Comparison of ENCODE assay signal across 27 cellular contexts in genomic region chr2:157067562-157067961, GRCh38.
"Had no signal": no experiment of that assay in that cellular context is flagged by ENCODE, and none has a peak within 500 bp of the region (broad histone marks: within the 10 kb centered on the region; RNA-seq: fewer than 3 reads in every experiment).

No MANE protein-coding gene starts in this region.

- H3K4me1 ChIP-seq: left lung, lower lobe of right lung, neural progenitor cell, right atrium auricular region, right lobe of liver, stomach, testis, thyroid gland, transverse colon, upper lobe of left lung, vagina had no signal

- H3K36me3 ChIP-seq: left lung, lower lobe of right lung, neural progenitor cell, neutrophil, ovary, right atrium auricular region, right lobe of liver, stomach, thyroid gland, transverse colon, upper lobe of left lung, vagina had no signal

- H3K4me3 ChIP-seq: left lung, lower lobe of right lung, neural progenitor cell, ovary, right atrium auricular region, right lobe of liver, smooth muscle cell, stomach, testis, thyroid gland, transverse colon, upper lobe of left lung, vagina had no signal

- H2AFZ ChIP-seq: neural progenitor cell had no signal

- DNase-seq: kidney; left colon; left lung; lower lobe of right lung; mammary epithelial cell; mesenchymal stem cell; naive B cell; natural killer cell; nephron progenitor cell; occipital lobe; ovary; right lobe of liver; stimulated activated CD4-positive, alpha-beta T cell treated with anti-CD3 and anti-CD28 coated beads, Interleukin-1b, Interleukin-23, amount 100 ng/mL, for 48 hours; stimulated activated CD4-positive, alpha-beta T cell treated with anti-CD3 and anti-CD28 coated beads, Interleukin-2, amount 100 ng/mL, for 48 hours; stimulated activated CD4-positive, alpha-beta T cell treated with anti-CD3 and anti-CD28 coated beads, Interleukin-4, amount 100 ng/mL, for 4 hours; stimulated activated naive B cell treated with anti-CD40 and anti-IgM and Interleukin-4, amounts not matched to agents 10 μg/mL and 1 μg/mL and 100 μg/mL, for 72 hours; stimulated activated naive CD8-positive, alpha-beta T cell treated with anti-CD3 and anti-CD28 coated beads, Interleukin-15, Interleukin-2, amounts not matched to agents 100 U/mL and 50 U/mL, for 24 hours; stomach; testis; thyroid gland; transverse colon; upper lobe of left lung had no signal

- H3K27ac ChIP-seq: left lung, lower lobe of right lung, neural progenitor cell, neutrophil, ovary, right atrium auricular region, right lobe of liver, stomach, testis, thyroid gland, transverse colon, upper lobe of left lung, vagina had no signal

- H3K9ac ChIP-seq: neural progenitor cell had no signal

- H3K27me3 ChIP-seq: left lung, neural progenitor cell, neutrophil, ovary, right atrium auricular region, right lobe of liver, stomach, testis, thyroid gland, transverse colon, upper lobe of left lung, vagina had no signal

- H3K4me2 ChIP-seq: neural progenitor cell, smooth muscle cell had no signal

- ATAC-seq: left colon; left lung; lower lobe of right lung; natural killer cell; right lobe of liver; stimulated activated naive B cell treated with anti-CD40 and anti-IgM and Interleukin-4, amounts not matched to agents 10 μg/mL and 1 μg/mL and 100 μg/mL, for 72 hours; stimulated activated naive CD8-positive, alpha-beta T cell treated with anti-CD3 and anti-CD28 coated beads, Interleukin-15, Interleukin-2, amounts not matched to agents 100 U/mL and 50 U/mL, for 24 hours had no signal

- H3K9me3 ChIP-seq: lower lobe of right lung, neutrophil, ovary, right atrium auricular region, right lobe of liver, testis, thyroid gland, transverse colon, upper lobe of left lung, vagina had no signal
